23 cellular contexts compared by ENCODE assay signal in the genomic region with DNA sequence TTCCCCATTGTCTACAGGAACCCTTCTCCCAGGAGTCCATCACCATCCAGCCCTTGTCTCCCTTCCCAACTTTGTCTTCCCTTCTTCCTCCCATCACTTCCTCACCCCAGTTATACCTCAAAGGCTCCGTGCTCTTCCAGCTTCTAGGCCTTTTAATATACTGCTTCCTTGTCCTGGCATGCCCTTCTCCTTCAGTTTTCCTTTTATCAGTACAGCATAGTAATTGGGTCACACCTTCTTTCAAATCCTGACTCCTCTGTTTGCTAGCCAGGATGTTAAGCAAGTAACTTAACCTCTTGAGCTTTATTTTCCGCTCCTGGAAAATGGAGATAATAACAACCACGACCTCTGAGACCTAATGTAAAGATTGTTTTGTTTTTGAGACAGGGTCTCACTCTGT. TPM values are rescaled to one million over a fixed set of nuclear protein-coding genes. Genes with fewer than 3 reads are reported as not detected.
DNase-seq lines count a peak whose midpoint lies in the region; ATAC-seq and TF ChIP-seq lines count a peak whose summit lies in the region.
"Had no signal": no experiment of that assay in that cellular context is flagged by ENCODE, and none has a peak within 500 bp of the region (broad histone marks: within the 10 kb centered on the region; RNA-seq: fewer than 3 reads in every experiment).

No MANE protein-coding gene starts in this region.

- no peaks in the 10 kb centered on the region for H3K36me3 ChIP-seq in neural progenitor cell
- H3K36me3 ChIP-seq: BLaER1 had no signal

- peaks cover 30% of the 10 kb centered on the region for H3K4me1 ChIP-seq in foreskin keratinocyte
- no peaks in the 10 kb centered on the region for H3K4me1 ChIP-seq in neural progenitor cell
- H3K4me1 ChIP-seq: BLaER1 had no signal

- no peaks in the 10 kb centered on the region for H3K4me1 Mint-ChIP-seq in activated T-cell treated with anti-CD3 and anti-CD28 coated beads, Interleukin-2, amount 50 U/mL, for 72 hours (ENCODE audit: low read depth)
- H3K4me1 Mint-ChIP-seq in neural progenitor cell, result peaks cover 13% of the 10 kb centered on the region

- H3K79me2 ChIP-seq in neural progenitor cell (ENCODE audit: low read depth), result no peaks in the 10 kb centered on the region

- H3K27me3 Mint-ChIP-seq in activated T-cell treated with anti-CD3 and anti-CD28 coated beads, Interleukin-2, amount 50 U/mL, for 72 hours (ENCODE audit: low read depth), result no peaks in the 10 kb centered on the region
- H3K27me3 Mint-ChIP-seq in neural progenitor cell (ENCODE audit: insufficient read depth, low read depth), result peaks cover 2% of the 10 kb centered on the region
- H3K27me3 Mint-ChIP-seq: CD4-positive, alpha-beta T cell had no signal

- no peak overlapping the region for H2AFZ ChIP-seq in neural progenitor cell (replicated peaks)

- TF ChIP-seq CTCF in foreskin keratinocyte (conservative IDR thresholded peaks at IDR 0.05), result no peak
- no peak for TF ChIP-seq CTCF in neural progenitor cell (IDR thresholded peaks at IDR 0.05)

- no peaks in the 10 kb centered on the region for H3K9me3 ChIP-seq in neural progenitor cell (ENCODE audit: low read depth)
- H3K9me3 ChIP-seq: BLaER1 had no signal

- no peaks in the 10 kb centered on the region for H3K36me3 Mint-ChIP-seq in activated T-cell treated with anti-CD3 and anti-CD28 coated beads, Interleukin-2, amount 50 U/mL, for 72 hours (ENCODE audit: insufficient read depth in 2 of 2)
- no peaks in the 10 kb centered on the region for H3K36me3 Mint-ChIP-seq in neural progenitor cell

- no peak for ATAC-seq in activated T-cell treated with anti-CD3 and anti-CD28 coated beads, Interleukin-2, amount 50 U/mL, for 72 hours (replicated peaks in 1 of 2)
- ATAC-seq in foreskin keratinocyte, result no peak
- ATAC-seq: Panc1 had no signal

- H3K4me3 ChIP-seq in neural progenitor cell, result no peak overlapping the region
- H3K4me3 ChIP-seq: BLaER1 had no signal

- H3F3A ChIP-seq in neural progenitor cell (ENCODE audit: low read depth), result no peaks in the 10 kb centered on the region

- peak overlapping the region; percentile 43 for H3K27ac Mint-ChIP-seq in activated T-cell treated with anti-CD3 and anti-CD28 coated beads, Interleukin-2, amount 50 U/mL, for 72 hours
- peak overlapping the region; percentile 2 for H3K27ac Mint-ChIP-seq in neural progenitor cell
- H3K27ac Mint-ChIP-seq: CD4-positive, alpha-beta T cell had no signal

- H4K20me1 ChIP-seq in neural progenitor cell (ENCODE audit: low read depth), result no peaks in the 10 kb centered on the region
- H4K20me1 ChIP-seq: BLaER1 had no signal

- no peak overlapping the region for H3K4me3 Mint-ChIP-seq in activated T-cell treated with anti-CD3 and anti-CD28 coated beads, Interleukin-2, amount 50 U/mL, for 72 hours
- H3K4me3 Mint-ChIP-seq in neural progenitor cell, result no peak overlapping the region
- H3K4me3 Mint-ChIP-seq: CD4-positive, alpha-beta T cell had no signal

- H3K27me3 ChIP-seq in foreskin keratinocyte (no peaks in the 10 kb centered on the region), neural progenitor cell (no peaks in the 10 kb centered on the region)
- H3K27me3 ChIP-seq: BLaER1 had no signal

- no peak overlapping the region for H3K4me2 ChIP-seq in neural progenitor cell
- H3K4me2 ChIP-seq: BLaER1 had no signal

- no peak for DNase-seq in activated T-cell treated with anti-CD3 and anti-CD28 coated beads, Interleukin-2, amount 50 U/mL, for 72 hours
- no peak for DNase-seq in activated T-cell treated with anti-CD3 and anti-CD28 coated beads for 4 hours
- DNase-seq in foreskin keratinocyte, result peak; percentile 28 to 57
- no peak for DNase-seq in neural progenitor cell (ENCODE audit: low spot score)
- no peak for DNase-seq in NCI-H1105 treated with DMSO at 0.1 percent for 48 hours (lab: John Stamatoyannopoulos, UW)
- DNase-seq in NOMO-1 treated with dmso at 0.1 percent for 144 hours (lab: John Stamatoyannopoulos, UW; ENCODE audit: unreplicated experiment), result no peak
- DNase-seq in NCI-H1092 treated with DMSO at 0.1 percent for 48 hours (lab: John Stamatoyannopoulos, UW), result no peak
- no peak for DNase-seq in NCI-H1694 (lab: John Stamatoyannopoulos, UW)
- DNase-seq: ACHN; CD4-positive, alpha-beta T cell; COR-L47; HCEC 1CT; KBM-7; NCI-H1105; NCI-H2081; NCI-H2171; NCI-H345; NCI-H524; NCI-H774; NK-92 treated with Interleukin-12 subunit alpha and Interleukin-12 subunit beta, amount 100 ng/mL, for 24 hours had no signal

- H3K9ac ChIP-seq in neural progenitor cell, result no peak overlapping the region
- H3K9ac ChIP-seq: BLaER1 had no signal

- H3K9me3 Mint-ChIP-seq in activated T-cell treated with anti-CD3 and anti-CD28 coated beads, Interleukin-2, amount 50 U/mL, for 72 hours, result no peaks in the 10 kb centered on the region
- no peaks in the 10 kb centered on the region for H3K9me3 Mint-ChIP-seq in neural progenitor cell

- H3K27ac ChIP-seq in foreskin keratinocyte, result no peak overlapping the region
- no peak overlapping the region for H3K27ac ChIP-seq in neural progenitor cell
- H3K27ac ChIP-seq: 22Rv1, BLaER1 had no signal

RNA-seq across cellular contexts. Expression of gene PNRC1, which starts 54.9 kb away (rescaled TPM):
- 100 to 1,000 TPM; 119 to 137 TPM for total RNA-seq in activated T-cell treated with anti-CD3 and anti-CD28 coated beads, Interleukin-2, amount 50 U/mL, for 72 hours
- total RNA-seq in foreskin keratinocyte (13.6 and 18.4 TPM in 2 replicates), neural progenitor cell (ENCODE audit: low replicate concordance) (140 and 236 TPM in 2 replicates)
- 10.1 and 10.9 TPM in 2 replicates for polyA plus RNA-seq in foreskin keratinocyte

Comparison
In these comparisons a context has a peak if more than half of its experiments do, and no peak if none do; other contexts are left out.
1. DNase-seq: peak in foreskin keratinocyte (2 of 2); none in activated T-cell treated with anti-CD3 and anti-CD28 coated beads, Interleukin-2, amount 50 U/mL, for 72 hours (0 of 2), activated T-cell treated with anti-CD3 and anti-CD28 coated beads for 4 hours (single experiment), neural progenitor cell (single experiment), NCI-H1105 treated with DMSO at 0.1 percent for 48 hours (single experiment), NOMO-1 treated with dmso at 0.1 percent for 144 hours (single experiment), NCI-H1092 treated with DMSO at 0.1 percent for 48 hours (single experiment) and NCI-H1694 (single experiment).